1 cellular context compared by ENCODE assay signal in genomic region chr7:130305677-130306076, GRCh38.
TF ChIP-seq lines count a peak whose summit lies in the region.

No MANE protein-coding gene starts in this region.

TF ChIP-seq in GM23338, 12 proteins besides CTCF, POLR2A, EP300 and RAD21:
- TF ChIP-seq, protein P1, sequence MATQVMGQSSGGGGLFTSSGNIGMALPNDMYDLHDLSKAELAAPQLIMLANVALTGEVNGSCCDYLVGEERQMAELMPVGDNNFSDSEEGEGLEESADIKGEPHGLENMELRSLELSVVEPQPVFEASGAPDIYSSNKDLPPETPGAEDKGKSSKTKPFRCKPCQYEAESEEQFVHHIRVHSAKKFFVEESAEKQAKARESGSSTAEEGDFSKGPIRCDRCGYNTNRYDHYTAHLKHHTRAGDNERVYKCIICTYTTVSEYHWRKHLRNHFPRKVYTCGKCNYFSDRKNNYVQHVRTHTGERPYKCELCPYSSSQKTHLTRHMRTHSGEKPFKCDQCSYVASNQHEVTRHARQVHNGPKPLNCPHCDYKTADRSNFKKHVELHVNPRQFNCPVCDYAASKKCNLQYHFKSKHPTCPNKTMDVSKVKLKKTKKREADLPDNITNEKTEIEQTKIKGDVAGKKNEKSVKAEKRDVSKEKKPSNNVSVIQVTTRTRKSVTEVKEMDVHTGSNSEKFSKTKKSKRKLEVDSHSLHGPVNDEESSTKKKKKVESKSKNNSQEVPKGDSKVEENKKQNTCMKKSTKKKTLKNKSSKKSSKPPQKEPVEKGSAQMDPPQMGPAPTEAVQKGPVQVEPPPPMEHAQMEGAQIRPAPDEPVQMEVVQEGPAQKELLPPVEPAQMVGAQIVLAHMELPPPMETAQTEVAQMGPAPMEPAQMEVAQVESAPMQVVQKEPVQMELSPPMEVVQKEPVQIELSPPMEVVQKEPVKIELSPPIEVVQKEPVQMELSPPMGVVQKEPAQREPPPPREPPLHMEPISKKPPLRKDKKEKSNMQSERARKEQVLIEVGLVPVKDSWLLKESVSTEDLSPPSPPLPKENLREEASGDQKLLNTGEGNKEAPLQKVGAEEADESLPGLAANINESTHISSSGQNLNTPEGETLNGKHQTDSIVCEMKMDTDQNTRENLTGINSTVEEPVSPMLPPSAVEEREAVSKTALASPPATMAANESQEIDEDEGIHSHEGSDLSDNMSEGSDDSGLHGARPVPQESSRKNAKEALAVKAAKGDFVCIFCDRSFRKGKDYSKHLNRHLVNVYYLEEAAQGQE (IDR thresholded peaks at IDR 0.05; ENCODE audit: unreplicated experiment) = no peak
- TF ChIP-seq ZNF462 (CRISPR knock-in tag; IDR thresholded peaks at IDR 0.05) = no peak
- no peak for TF ChIP-seq POLR2AphosphoS5 (IDR thresholded peaks at IDR 0.05; ENCODE audit: low read depth)
- TF ChIP-seq JUNB (IDR thresholded peaks at IDR 0.05; ENCODE audit: unreplicated experiment) = no peak
